ENCODE assay signal across 8 cellular contexts in genomic region chr12:7019043-7019569, GRCh38. TPM values are rescaled to one million over a fixed set of nuclear protein-coding genes. Genes with fewer than 3 reads are reported as not detected.
DNase-seq lines count a peak whose midpoint lies in the region; ATAC-seq and TF ChIP-seq lines count a peak whose summit lies in the region.

No MANE protein-coding gene starts in this region.

- H3K9me2 ChIP-seq in GM23248 (ENCODE audit: insufficient read depth) (no peaks in the 10 kb centered on the region), OCI-LY1 (ENCODE audit: low read depth, low read length) (no peaks in the 10 kb centered on the region)

- no peak for ATAC-seq in GM21723 (IDR thresholded peaks at IDR 0.05; ENCODE audit: unreplicated experiment)
- ATAC-seq in GM21786 (IDR thresholded peaks at IDR 0.05; ENCODE audit: unreplicated experiment), result no peak
- ATAC-seq in HG03139 (IDR thresholded peaks at IDR 0.05; ENCODE audit: unreplicated experiment), result no peak

- H3K9me3 ChIP-seq in GM23248 (ENCODE audit: low read depth) (no peaks in the 10 kb centered on the region), OCI-LY1 (ENCODE audit: low read length) (no peaks in the 10 kb centered on the region)

- peak overlapping the region; percentile 91 for H3K4me3 ChIP-seq in GM23248
- peak overlapping the region; percentile 72 for H3K4me3 ChIP-seq in OCI-LY1 (ENCODE audit: low read depth, low read length, poor library complexity, severe bottlenecking)
- peak overlapping the region; percentile 91 for H3K4me3 ChIP-seq in epithelial cell of esophagus (ENCODE audit: low read length)
- H3K4me3 ChIP-seq in retinal pigment epithelial cell (ENCODE audit: low read length), result peak overlapping the region; percentile 56

- in situ Hi-C loops in GM23248 (cut with MboI), result no loop called here

- H3K9ac ChIP-seq in GM23248 (peak overlapping the region; percentile 66), OCI-LY1 (ENCODE audit: low read length) (peak overlapping the region; percentile 82)

- H3K79me2 ChIP-seq in GM23248 (ENCODE audit: insufficient read depth), result no peaks in the 10 kb centered on the region
- H3K79me2 ChIP-seq in OCI-LY1 (ENCODE audit: insufficient read depth, low read length), result peaks cover 7% of the 10 kb centered on the region

- TF ChIP-seq CTCF in OCI-LY1 (IDR thresholded peaks at IDR 0.05; ENCODE audit: low read length), result no peak
- no peak for TF ChIP-seq CTCF in epithelial cell of esophagus (IDR thresholded peaks at IDR 0.05; ENCODE audit: insufficient read depth, low read depth, low read length, missing control alignments)
- no peak for TF ChIP-seq CTCF in retinal pigment epithelial cell (conservative IDR thresholded peaks at IDR 0.05; ENCODE audit: low read depth, low read length)

- peak overlapping the region; percentile 96 for H3K4me2 ChIP-seq in GM23248 (ENCODE audit: unreplicated experiment)
- peak overlapping the region; percentile 74 for H3K4me2 ChIP-seq in OCI-LY1 (ENCODE audit: low read length)

- H3F3A ChIP-seq in GM23248 (ENCODE audit: insufficient read depth) (no peaks in the 10 kb centered on the region; the same call in none of the 2 replicates), OCI-LY1 (ENCODE audit: insufficient read depth, low read length) (no peaks in the 10 kb centered on the region)

- WGBS in GM23248 (ENCODE audit: low coverage in 1 of 2, low lambda C conversion rate in 2 of 2, missing lambda C conversion rate in 2 of 2), 2 experiments, result 3% methylated on average over 6 of the region's 6 CpGs

- peak; percentile 14 for DNase-seq in GM23248
- DNase-seq in epithelial cell of esophagus (ENCODE audit: low read depth), result no peak
- DNase-seq in retinal pigment epithelial cell (ENCODE audit: low read depth), result no peak
- DNase-seq in HPDE6-E6E7 (ENCODE audit: extremely low spot score), result no peak

- H4K20me1 ChIP-seq in GM23248 (ENCODE audit: insufficient read depth), result no peaks in the 10 kb centered on the region
- no peaks in the 10 kb centered on the region for H4K20me1 ChIP-seq in OCI-LY1 (ENCODE audit: insufficient read depth, low read length)

- H3K4me1 ChIP-seq in GM23248 (ENCODE audit: insufficient read depth), result peaks cover 12% of the 10 kb centered on the region; the same call in 1 of the 2 replicates
- peaks cover 27% of the 10 kb centered on the region for H3K4me1 ChIP-seq in OCI-LY1 (ENCODE audit: insufficient read depth, low read length, severe bottlenecking)

- 0 out of 2 replicates have a peak overlapping the region, but pooled peaks have one; percentile 17 for H3K27ac ChIP-seq in GM23248
- peak overlapping the region; percentile 82 for H3K27ac ChIP-seq in OCI-LY1 (ENCODE audit: low read depth, low read length, poor library complexity, severe bottlenecking)

- H2AFZ ChIP-seq in GM23248 (peak overlapping the region; percentile 75), OCI-LY1 (ENCODE audit: low read length) (no peak overlapping the region)

- no peaks in the 10 kb centered on the region for H3K36me3 ChIP-seq in GM23248 (ENCODE audit: low read depth)
- no peaks in the 10 kb centered on the region for H3K36me3 ChIP-seq in OCI-LY1 (ENCODE audit: insufficient read depth, low read length)

- no peaks in the 10 kb centered on the region for H3K27me3 ChIP-seq in GM23248 (replicated peaks; ENCODE audit: insufficient read depth)
- H3K27me3 ChIP-seq in OCI-LY1 (ENCODE audit: insufficient read depth, low read length), result no peaks in the 10 kb centered on the region

RNA-seq across cellular contexts. Expression of gene LPCAT3, which starts 0.8 kb away (rescaled TPM):
- 7.7 and 11.8 TPM in 2 replicates for total RNA-seq in GM23248 (2014; rRNA removed; shearing (Covaris generic))
- polyA plus RNA-seq in GM23248 (2016; fragmentation: Nextera tagmentation; extraction: Ambion mirVana), result 19.7 and 20.4 TPM in 2 replicates

RNA-seq across cellular contexts. Expression of gene C1S, which starts 41.4 kb away (rescaled TPM):
- total RNA-seq in GM23248 (2014; rRNA removed; shearing (Covaris generic)), result 174 and 200 TPM in 2 replicates
- 195 and 198 TPM in 2 replicates for polyA plus RNA-seq in GM23248 (2016; fragmentation: Nextera tagmentation; extraction: Ambion mirVana)

RNA-seq across cellular contexts. Expression of gene EMG1, which starts 48.4 kb away (rescaled TPM):
- total RNA-seq in GM23248 (2014; rRNA removed; shearing (Covaris generic)), result 25.9 and 39.2 TPM in 2 replicates
- 68.6 and 72.1 TPM in 2 replicates for polyA plus RNA-seq in GM23248 (2016; fragmentation: Nextera tagmentation; extraction: Ambion mirVana)

RNA-seq across cellular contexts. Expression of gene PHB2, which starts 48.6 kb away (rescaled TPM):
- total RNA-seq in GM23248 (2014; rRNA removed; shearing (Covaris generic)), result 212 and 221 TPM in 2 replicates
- 130 and 137 TPM in 2 replicates for polyA plus RNA-seq in GM23248 (2016; fragmentation: Nextera tagmentation; extraction: Ambion mirVana)
